In the genomic region with DNA sequence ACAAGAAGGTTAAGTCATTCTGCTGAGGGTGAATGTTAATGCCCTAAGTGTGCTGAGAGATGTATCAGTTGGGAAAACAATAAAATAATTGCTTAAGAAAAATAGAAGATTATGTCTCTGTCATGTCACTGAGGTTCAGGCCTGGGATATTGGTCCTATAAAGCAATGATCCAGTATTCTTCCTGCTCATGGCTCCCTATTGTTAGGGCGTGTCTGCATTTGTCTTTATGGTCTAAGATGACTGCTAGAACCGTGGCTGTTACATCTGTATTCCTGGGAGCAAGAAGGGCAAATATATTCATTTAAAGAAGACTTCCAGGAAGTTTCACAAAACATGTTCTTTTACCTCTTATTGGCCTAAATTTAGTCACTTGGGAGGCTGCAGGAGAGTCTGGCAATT, we compare ENCODE assay signal across 3 cellular contexts.
"Had no signal": no experiment of that assay in that cellular context is flagged by ENCODE, and none has a peak within 500 bp of the region (broad histone marks: within the 10 kb centered on the region; RNA-seq: fewer than 3 reads in every experiment).

No MANE protein-coding gene starts in this region.

- ATAC-seq: GM12878 had no signal

- DNase-seq: GDM1, GF-D8 had no signal

- H3K4me3 ChIP-seq: GM12878 had no signal
